In genomic region chr4:14919785-14920184, GRCh38 we compare ENCODE assay signal across 27 cellular contexts.
"Had no signal": no experiment of that assay in that cellular context is flagged by ENCODE, and none has a peak within 500 bp of the region (broad histone marks: within the 10 kb centered on the region; RNA-seq: fewer than 3 reads in every experiment).

No MANE protein-coding gene starts in this region.

- H3K36me3 Mint-ChIP-seq: mesothelial cell of epicardium; naive thymus-derived CD4-positive, alpha-beta T cell had no signal

- H2AFZ ChIP-seq: hepatocyte had no signal

- H3K27ac Mint-ChIP-seq: mesothelial cell of epicardium; naive thymus-derived CD4-positive, alpha-beta T cell; nephron; stimulated activated naive CD8-positive, alpha-beta T cell treated with anti-CD3 and anti-CD28 coated beads, Interleukin-15, Interleukin-2, amounts not matched to agents 100 ng/mL and 50 ng/mL, for 24 hours had no signal

- H3K4me3 Mint-ChIP-seq: mesothelial cell of epicardium; naive thymus-derived CD4-positive, alpha-beta T cell; nephron; neural crest cell; stimulated activated naive CD8-positive, alpha-beta T cell treated with anti-CD3 and anti-CD28 coated beads, Interleukin-15, Interleukin-2, amounts not matched to agents 100 ng/mL and 50 ng/mL, for 24 hours had no signal

- H3K4me2 ChIP-seq: hepatocyte had no signal

- DNase-seq: heart right ventricle; islet precursor cell; left ventricle myocardium inferior; mesendoderm; mucosa of descending colon; nucleus accumbens; posterior cingulate gyrus; retina; right cardiac atrium; stimulated activated CD4-positive, alpha-beta T cell treated with anti-CD3 and anti-CD28 coated beads, Interleukin-4, amount 100 ng/mL, for 4 hours; stimulated activated CD8-positive, alpha-beta memory T cell treated with anti-CD3 and anti-CD28 coated beads, Interleukin-4, amount 100 ng/mL, for 48 hours; tibial artery; trophoblast cell; upper lobe of right lung; uterus had no signal

- H3K9me3 Mint-ChIP-seq: mesothelial cell of epicardium; naive thymus-derived CD4-positive, alpha-beta T cell; nephron; stimulated activated naive CD8-positive, alpha-beta T cell treated with anti-CD3 and anti-CD28 coated beads, Interleukin-15, Interleukin-2, amounts not matched to agents 100 ng/mL and 50 ng/mL, for 24 hours had no signal

- H3K4me1 ChIP-seq: pancreas, prostate gland, upper lobe of right lung, uterus had no signal

- H3K4me1 Mint-ChIP-seq: mesothelial cell of epicardium; naive thymus-derived CD4-positive, alpha-beta T cell; nephron had no signal

- H3K4me3 ChIP-seq: heart right ventricle, hepatocyte, left ventricle myocardium inferior, lung, mucosa of descending colon, pancreas, prostate gland, skin epidermis, suprapubic skin, thoracic aorta, tibial artery, upper lobe of right lung, uterus had no signal

- H3K9me3 ChIP-seq: heart right ventricle, left ventricle myocardium inferior, mucosa of descending colon, pancreas, prostate gland, suprapubic skin, thoracic aorta, tibial artery, upper lobe of right lung, uterus had no signal

- H3K79me2 ChIP-seq: hepatocyte had no signal

- H3K36me3 ChIP-seq: heart right ventricle, left ventricle myocardium inferior, pancreas, prostate gland, suprapubic skin, thoracic aorta, tibial artery, upper lobe of right lung, uterus had no signal

- ATAC-seq: heart right ventricle; mucosa of descending colon; naive thymus-derived CD4-positive, alpha-beta T cell; pancreas; right cardiac atrium; upper lobe of right lung had no signal

- H3K27me3 ChIP-seq: heart right ventricle, hepatocyte, pancreas, suprapubic skin, tibial artery, upper lobe of right lung, uterus had no signal

- H3K27ac ChIP-seq: heart right ventricle, hepatocyte, left ventricle myocardium inferior, pancreas, prostate gland, skin epidermis, suprapubic skin, thoracic aorta, tibial artery, upper lobe of right lung, uterus had no signal

- FAIRE-seq: pancreas had no signal
